Comparison of ENCODE assay signal across 14 cellular contexts in the genomic region with DNA sequence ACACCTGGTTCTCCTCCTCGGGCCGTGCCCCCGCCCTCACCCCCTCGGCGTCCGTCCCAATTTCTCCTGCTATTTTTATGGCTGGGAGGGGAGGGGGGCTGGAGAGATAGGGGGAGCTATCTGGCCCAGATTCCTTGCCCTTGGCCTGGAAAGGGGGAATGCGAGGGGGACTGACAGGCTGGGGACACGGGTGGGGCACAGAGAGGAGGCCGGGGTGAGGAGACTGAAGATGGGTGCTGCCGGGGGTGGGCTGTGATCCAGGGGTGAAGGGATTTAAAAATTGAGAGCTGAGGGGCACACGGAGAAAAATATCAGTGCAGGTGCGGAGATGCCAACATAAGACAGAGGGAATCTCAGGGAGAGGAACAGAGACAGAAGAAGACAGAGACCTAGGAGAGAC. TPM values are rescaled to one million over a fixed set of nuclear protein-coding genes. Genes with fewer than 3 reads are reported as not detected.
DNase-seq lines count a peak whose midpoint lies in the region; ATAC-seq, FAIRE-seq and TF ChIP-seq lines count a peak whose summit lies in the region.
"Had no signal": no experiment of that assay in that cellular context is flagged by ENCODE, and none has a peak within 500 bp of the region (broad histone marks: within the 10 kb centered on the region; RNA-seq: fewer than 3 reads in every experiment).

No MANE protein-coding gene starts in this region.

- no peaks in the 10 kb centered on the region for H3K36me3 Mint-ChIP-seq in CD4-positive, alpha-beta T cell (ENCODE audit: low read depth)
- H3K36me3 Mint-ChIP-seq in astrocyte (ENCODE audit: low read depth, unreplicated experiment) = no peaks in the 10 kb centered on the region
- H3K36me3 Mint-ChIP-seq in glutamatergic neuron (ENCODE audit: unreplicated experiment) = no peaks in the 10 kb centered on the region

- no peak overlapping the region for H2BK15ac ChIP-seq in neuronal stem cell (ENCODE audit: low read length)

- H3K4me1 Mint-ChIP-seq in CD4-positive, alpha-beta T cell (ENCODE audit: low read depth) = peaks cover 5% of the 10 kb centered on the region
- no peaks in the 10 kb centered on the region for H3K4me1 Mint-ChIP-seq in astrocyte (ENCODE audit: low read depth, unreplicated experiment)
- peaks cover 15% of the 10 kb centered on the region for H3K4me1 Mint-ChIP-seq in glutamatergic neuron (ENCODE audit: low read depth, unreplicated experiment)

- no peaks in the 10 kb centered on the region for H3K79me1 ChIP-seq in neuronal stem cell (ENCODE audit: low read depth, low read length)

- no peak overlapping the region for H3K23ac ChIP-seq in neuronal stem cell (ENCODE audit: low read depth, low read length, poor library complexity)

- no peak for ATAC-seq in CD4-positive, alpha-beta T cell (ENCODE audit: poor library complexity)
- ATAC-seq: A549 had no signal

- H3K14ac ChIP-seq in neuronal stem cell (ENCODE audit: low read length) = no peak overlapping the region

- DNase-seq in CD4-positive, alpha-beta T cell = no peak
- DNase-seq in astrocyte (ENCODE audit: low read depth) = no peak
- DNase-seq in glutamatergic neuron = no peak
- no peak for DNase-seq in neuronal stem cell (ENCODE audit: low spot score)
- DNase-seq in activated effector memory CD4-positive, alpha-beta T cell treated with anti-CD3 and anti-CD28 coated beads, Interleukin-2, amount 50 U/mL, for 16 hours = no peak
- DNase-seq in activated CD8-positive, alpha-beta memory T cell treated with anti-CD3 and anti-CD28 coated beads, Interleukin-2, amount 50 U/mL, for 48 hours = no peak
- no peak for DNase-seq in SJCRH30
- DNase-seq: KBM-7, NCI-H1092, NCI-H1694, NCI-H345 had no signal

- H3K4me1 ChIP-seq in astrocyte (ENCODE audit: insufficient read depth, low read length) (peaks cover 11% of the 10 kb centered on the region), neuronal stem cell (ENCODE audit: control insufficient read depth in 2 of 2, insufficient read depth in 1 of 2, low read depth in 1 of 2, low read length in 2 of 2) (peaks cover 26 to 33% of the 10 kb centered on the region in 2 donors), SJCRH30 (peaks cover 8% of the 10 kb centered on the region; the same call in 1 of the 2 replicates)

- H3K4me3 ChIP-seq in astrocyte (ENCODE audit: insufficient read depth, low read depth, low read length) = no peak overlapping the region
- H3K4me3 ChIP-seq in neuronal stem cell (ENCODE audit: low read length in 2 of 2) = peak overlapping the region in 1 of 2 donors; percentile 12
- H3K4me3 ChIP-seq in SJCRH30 = no peak overlapping the region
- H3K4me3 ChIP-seq: A549 had no signal

- no peak overlapping the region for H3K18ac ChIP-seq in neuronal stem cell (ENCODE audit: low read length)

- H3K36me3 ChIP-seq in astrocyte (ENCODE audit: insufficient read depth, low read length) (no peaks in the 10 kb centered on the region), neuronal stem cell (replicated peaks in 1 of 2; ENCODE audit: control insufficient read depth in 2 of 2, insufficient read depth in 2 of 2, low read length in 2 of 2) (no peaks in the 10 kb centered on the region), SJCRH30 (no peaks in the 10 kb centered on the region)

- CTCF ChIA-PET in CD4-positive, alpha-beta T cell (lab: Charles Lee) = no interaction called here

- H3K27ac Mint-ChIP-seq in CD4-positive, alpha-beta T cell = no peak overlapping the region
- H3K27ac Mint-ChIP-seq in astrocyte (ENCODE audit: unreplicated experiment) (no peak overlapping the region), glutamatergic neuron (ENCODE audit: unreplicated experiment) (peak overlapping the region; percentile 53)

- no peak overlapping the region for H3K27ac ChIP-seq in CD4-positive, alpha-beta T cell (ENCODE audit: low read depth, low read length)
- H3K27ac ChIP-seq in astrocyte (ENCODE audit: low read depth, low read length) (no peak overlapping the region), neuronal stem cell (replicated peaks; ENCODE audit: low read length) (no peak overlapping the region), SJCRH30 (no peak overlapping the region)
- H3K27ac ChIP-seq: A549 had no signal

- H3K9ac ChIP-seq in astrocyte (ENCODE audit: low read length) = no peak overlapping the region
- no peak overlapping the region for H3K9ac ChIP-seq in neuronal stem cell (ENCODE audit: low read depth, low read length, poor library complexity)

- TF ChIP-seq CTCF in CD4-positive, alpha-beta T cell (IDR thresholded peaks at IDR 0.05) = no peak
- no peak for TF ChIP-seq CTCF in astrocyte (IDR thresholded peaks at IDR 0.05; ENCODE audit: insufficient read depth, low read depth, low read length)
- TF ChIP-seq CTCF in glutamatergic neuron (IDR thresholded peaks at IDR 0.05; ENCODE audit: partially characterized antibody, unreplicated experiment) = no peak

- H2AFZ ChIP-seq in astrocyte (ENCODE audit: low read depth, low read length) = no peak overlapping the region
- H2AFZ ChIP-seq in neuronal stem cell (ENCODE audit: low read length) = peak overlapping the region; percentile 47

- H2AK5ac ChIP-seq in neuronal stem cell (ENCODE audit: low read depth, low read length) = no peak overlapping the region

- H2BK12ac ChIP-seq in neuronal stem cell (ENCODE audit: low read length) = no peak overlapping the region

- H4K91ac ChIP-seq in neuronal stem cell (ENCODE audit: low read depth, low read length, poor library complexity) = no peak overlapping the region

- intact Hi-C loops in CD4-positive, alpha-beta T cell (cut with DNase I, micrococcal nuclease) = no loop called here

- H4K20me1 ChIP-seq in astrocyte (ENCODE audit: insufficient read depth, low read length) = no peaks in the 10 kb centered on the region

- H3K4me2 ChIP-seq in astrocyte (ENCODE audit: low read length) (no peak overlapping the region), neuronal stem cell (ENCODE audit: insufficient read depth, low read length, poor library complexity, severe bottlenecking) (no peak overlapping the region)
- H3K4me2 ChIP-seq: A549 had no signal

- no peaks in the 10 kb centered on the region for H3K9me3 Mint-ChIP-seq in CD4-positive, alpha-beta T cell
- H3K9me3 Mint-ChIP-seq in astrocyte (ENCODE audit: unreplicated experiment) = no peaks in the 10 kb centered on the region
- H3K9me3 Mint-ChIP-seq in glutamatergic neuron (ENCODE audit: unreplicated experiment) = peaks cover 6% of the 10 kb centered on the region

- H2BK120ac ChIP-seq in neuronal stem cell (ENCODE audit: low read depth, low read length) = no peak overlapping the region

- no peak overlapping the region for H3K4ac ChIP-seq in neuronal stem cell (ENCODE audit: low read length)

- no peak overlapping the region for H2BK5ac ChIP-seq in neuronal stem cell (ENCODE audit: low read length)

- no peaks in the 10 kb centered on the region for H3K79me2 ChIP-seq in astrocyte (ENCODE audit: insufficient read depth, low read length)

- H4K8ac ChIP-seq in neuronal stem cell (ENCODE audit: low read depth, low read length) = no peak overlapping the region

- WGBS in neuronal stem cell (ENCODE audit: extremely low coverage in 2 of 2, insufficient read length in 2 of 2, insufficient replicate concordance in 1 of 2), 2 donors = no CpG with 5 or more reads among the region's 12 CpGs

- no peak for FAIRE-seq in astrocyte (lab: Jason Lieb, UNC)
- FAIRE-seq: A549 had no signal

- peak overlapping the region; percentile 43 for H3K4me3 Mint-ChIP-seq in CD4-positive, alpha-beta T cell
- H3K4me3 Mint-ChIP-seq in astrocyte (ENCODE audit: unreplicated experiment) (peak overlapping the region; percentile 9), glutamatergic neuron (ENCODE audit: unreplicated experiment) (peak overlapping the region; percentile 76)

- H3K9me3 ChIP-seq in CD4-positive, alpha-beta T cell (ENCODE audit: control insufficient read depth, low read length) = no peaks in the 10 kb centered on the region
- H3K9me3 ChIP-seq in astrocyte (ENCODE audit: insufficient read depth, low read depth, low read length) (no peaks in the 10 kb centered on the region), neuronal stem cell (replicated peaks in 1 of 2; ENCODE audit: control insufficient read depth in 2 of 2, insufficient read depth in 1 of 2, low read depth in 1 of 2, low read length in 2 of 2) (no peaks in the 10 kb centered on the region), SJCRH30 (replicated peaks) (no peaks in the 10 kb centered on the region)
- H3K9me3 ChIP-seq: A549 had no signal

- peaks cover 53% of the 10 kb centered on the region for H3K27me3 ChIP-seq in CD4-positive, alpha-beta T cell (ENCODE audit: control insufficient read depth, insufficient read depth, low read length)
- H3K27me3 ChIP-seq in astrocyte (ENCODE audit: insufficient read depth, low read length) (peaks cover 51% of the 10 kb centered on the region), neuronal stem cell (ENCODE audit: control insufficient read depth in 3 of 3, insufficient read depth in 3 of 3, low read depth in 1 of 3, low read length in 3 of 3) (peaks cover 0 to 16% (median 3%) of the 10 kb centered on the region in 3 experiments), SJCRH30 (peaks cover 10% of the 10 kb centered on the region)

- POLR2A ChIA-PET in CD4-positive, alpha-beta T cell (lab: Charles Lee) = interaction anchor here (1.6 kb wide), 1 partner anchor 17 kb away, joined by 4 read pairs; a partner anchor contains a TSS

- H3K27me3 Mint-ChIP-seq in CD4-positive, alpha-beta T cell = peaks cover 33% of the 10 kb centered on the region
- H3K27me3 Mint-ChIP-seq in astrocyte (ENCODE audit: low read depth, unreplicated experiment) (peaks cover 30% of the 10 kb centered on the region), glutamatergic neuron (ENCODE audit: unreplicated experiment) (peaks cover 5% of the 10 kb centered on the region)

RNA-seq across cellular contexts. Expression of a gene that starts 2.3 kb away (rescaled TPM):
- 1 to 10 TPM; 1.5 to 1.6 TPM for total RNA-seq in CD4-positive, alpha-beta T cell
- total RNA-seq in astrocyte (0.29 and 0.41 TPM in 2 replicates), glutamatergic neuron (ENCODE audit: unreplicated experiment) (33.1 TPM)
- polyA plus RNA-seq in neuronal stem cell (2013, experiment 1 of 2) = 9.0 TPM
- polyA plus RNA-seq in neuronal stem cell (2013, experiment 2 of 2) = 8.8 TPM
- 0.06 TPM in 1 of 2 replicates, not detected in the other for total RNA-seq in SJCRH30 (2014; rRNA removed; shearing (Covaris generic))
- total RNA-seq: Daoy, H4 had no signal

RNA-seq across cellular contexts. Expression of a gene that starts 16.6 kb away (rescaled TPM):
- total RNA-seq in CD4-positive, alpha-beta T cell = 100 to 1,000 TPM; 444 to 448 TPM
- total RNA-seq in astrocyte (221 and 246 TPM in 2 replicates), glutamatergic neuron (ENCODE audit: unreplicated experiment) (61.5 TPM)
- 113 TPM for polyA plus RNA-seq in neuronal stem cell (2013, experiment 1 of 2)
- polyA plus RNA-seq in neuronal stem cell (2013, experiment 2 of 2) = 114 TPM
- total RNA-seq in SJCRH30 (2014; rRNA removed; shearing (Covaris generic)) = 32.5 and 34.1 TPM in 2 replicates

RNA-seq across cellular contexts. Expression of a gene that starts 24.8 kb away (rescaled TPM):
- not detected for total RNA-seq in CD4-positive, alpha-beta T cell
- total RNA-seq in astrocyte = 3.5 and 4.4 TPM in 2 replicates
- total RNA-seq in glutamatergic neuron (ENCODE audit: unreplicated experiment) = 60.4 TPM
- polyA plus RNA-seq in neuronal stem cell (2013, experiment 1 of 2) = 121 TPM
- 117 TPM for polyA plus RNA-seq in neuronal stem cell (2013, experiment 2 of 2)
- total RNA-seq in SJCRH30 (2014; rRNA removed; shearing (Covaris generic)) = not detected in 2 replicates
- total RNA-seq: H4 had no signal

Comparison
In these comparisons a context has a peak if more than half of its experiments do, and no peak if none do; other contexts are left out.
1. H3K4me3 Mint-ChIP-seq: peak in every context shown above with its lines; median percentile 76 in glutamatergic neuron; 43 in CD4-positive, alpha-beta T cell; 9 in astrocyte.
2. RNA of a gene that starts 2.3 kb away (total RNA-seq): 33.1 TPM in glutamatergic neuron (single experiment); 1.5 to 1.6 TPM in CD4-positive, alpha-beta T cell, 0.29 to 0.41 TPM in astrocyte and 0.06 TPM in SJCRH30; every median in the first group is over 10 times any median in the second.
3. RNA of a gene that starts 24.8 kb away (total RNA-seq): 60.4 TPM in glutamatergic neuron (single experiment); 3.5 to 4.4 TPM in astrocyte, not detected in CD4-positive, alpha-beta T cell and not detected in SJCRH30; every median in the first group is over 10 times any median in the second.